ENCODE assay signal across 8 cellular contexts in the genomic region with DNA sequence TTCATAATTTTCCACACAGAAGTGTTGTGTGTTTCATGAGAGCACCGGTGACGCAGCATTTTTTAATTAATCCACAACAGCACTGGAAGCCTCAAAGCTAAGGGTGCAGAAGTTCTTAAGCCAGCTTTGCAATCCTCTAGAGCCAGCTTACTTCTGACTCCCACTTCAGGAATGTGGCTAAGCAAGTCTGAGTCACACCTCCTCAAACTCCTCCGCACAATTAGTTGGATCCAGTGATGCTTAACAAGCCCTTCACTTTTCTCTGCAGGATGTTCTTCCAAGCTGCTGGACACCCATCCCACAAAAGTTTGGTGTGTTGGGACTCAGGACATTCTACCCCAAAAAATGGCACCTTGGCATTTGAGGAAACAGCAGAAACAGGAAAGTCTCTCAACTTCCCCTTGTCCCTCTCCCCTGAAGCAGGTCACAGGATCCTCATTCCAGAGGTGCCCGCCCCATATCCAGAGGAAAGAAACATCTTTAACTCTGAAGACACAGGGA.
A peak's percentile ranks its signal among the peaks of the same experiment; 100 is the strongest.
DNase-seq lines count a peak whose midpoint lies in the region; ATAC-seq and TF ChIP-seq lines count a peak whose summit lies in the region.

No MANE protein-coding gene starts in this region.

- no peaks in the 10 kb centered on the region for H3K9me3 ChIP-seq in mesodermal cell (ENCODE audit: control insufficient read depth, low read length)

- no peak for ATAC-seq in GM21717 (IDR thresholded peaks at IDR 0.05; ENCODE audit: unreplicated experiment)

- H3K27ac ChIP-seq in mesodermal cell (ENCODE audit: low read depth, low read length, severe bottlenecking), result peak overlapping the region; percentile 60

- no peak overlapping the region for H3K4me3 ChIP-seq in mesodermal cell (ENCODE audit: extremely low read depth, insufficient read depth, low read length, poor library complexity, severe bottlenecking)

- WGBS in mesodermal cell (ENCODE audit: insufficient coverage in 2 of 2), 2 experiments, result 34 to 38% methylated on average over 2 to 4 of the region's 4 CpGs

- peaks cover 36% of the 10 kb centered on the region for H3K4me1 ChIP-seq in mesodermal cell (ENCODE audit: control insufficient read depth, insufficient read depth, low read length, poor library complexity, severe bottlenecking)

- peak; percentile 75 for DNase-seq in AG09319 (ENCODE audit: extremely low read depth, low read depth)
- DNase-seq in M059J (ENCODE audit: low read depth), result peak; percentile 99
- peak; percentile 64 for DNase-seq in ecto neural progenitor cell (ENCODE audit: low spot score)
- no peak for DNase-seq in stimulated activated CD4-positive, alpha-beta T cell treated with anti-CD3 and anti-CD28 coated beads, Interleukin-4, amount 100 ng/mL, for 4 hours
- no peak for DNase-seq in NCI-H748 (lab: John Stamatoyannopoulos, UW; ENCODE audit: unreplicated experiment)
- DNase-seq in NCI-H128 (lab: John Stamatoyannopoulos, UW; ENCODE audit: unreplicated experiment), result no peak

- H3K36me3 ChIP-seq in mesodermal cell (ENCODE audit: control insufficient read depth, insufficient read depth, low read length), result no peaks in the 10 kb centered on the region

- no peak for TF ChIP-seq CTCF in AG09319 (IDR thresholded peaks at IDR 0.05; ENCODE audit: low read depth, low read length)

Comparison
In these comparisons a context has a peak if more than half of its experiments do, and no peak if none do; other contexts are left out.
1. DNase-seq: peak in AG09319 (single experiment), M059J (single experiment) and ecto neural progenitor cell (single experiment); none in stimulated activated CD4-positive, alpha-beta T cell treated with anti-CD3 and anti-CD28 coated beads, Interleukin-4, amount 100 ng/mL, for 4 hours (0 of 2), NCI-H748 (single experiment) and NCI-H128 (single experiment).